Comparison of ENCODE assay signal across 8 cellular contexts in the genomic region with DNA sequence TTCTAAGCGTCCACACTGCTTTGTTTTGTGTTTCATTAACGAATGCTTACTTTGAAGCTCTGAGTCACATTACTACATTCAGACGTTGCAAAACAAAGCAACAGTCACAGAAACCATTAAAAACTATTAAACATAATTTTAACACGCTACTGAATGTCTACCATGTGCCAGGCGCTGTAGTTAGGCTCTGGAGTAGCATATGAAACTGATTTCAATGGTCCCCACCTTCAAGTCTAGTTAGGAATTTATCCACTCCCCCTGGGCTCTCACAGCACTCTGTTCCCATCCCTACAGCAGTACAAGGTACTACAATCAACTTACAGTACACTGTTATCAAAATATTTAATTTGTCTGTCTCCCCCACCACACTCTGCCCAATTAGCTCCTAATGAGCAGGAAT.
DNase-seq lines count a peak whose midpoint lies in the region; ATAC-seq and TF ChIP-seq lines count a peak whose summit lies in the region.

No MANE protein-coding gene starts in this region.

- H3K4me1 ChIP-seq in muscle layer of colon (ENCODE audit: insufficient read depth, low read length) = peaks cover 10% of the 10 kb centered on the region

- in situ Hi-C loops in KBM-7 (cut with MboI; ENCODE audit: low pct_unique_long_range_greater_than_20kb, low sequenced_read_pairs) = no loop called here

- H3K27ac ChIP-seq in C4-2B = peak overlapping the region; percentile 75
- H3K27ac ChIP-seq in coronary artery = no peak overlapping the region
- H3K27ac ChIP-seq in muscle layer of colon (ENCODE audit: low read depth, low read length) = peak overlapping the region; percentile 81

- H3K36me3 ChIP-seq in muscle layer of colon (ENCODE audit: insufficient read depth, low read length) = peaks cover 25% of the 10 kb centered on the region

- H3K36me3 Mint-ChIP-seq in T-helper 2 cell treated with Interferon-gamma antibody and Interleukin-4, amounts not matched to agents 5 μg/mL and 100 μg/mL, for 36 hours (ENCODE audit: low read depth) = peaks cover 14% of the 10 kb centered on the region

- intact Hi-C loops in posterior cingulate gyrus (cut with DNase I) = loop anchor here (2.0 kb wide), 1 partner anchor 42 kb away; a partner anchor contains a TSS

- H3K4me3 ChIP-seq in coronary artery = peak overlapping the region; percentile 81
- H3K4me3 ChIP-seq in muscle layer of colon (ENCODE audit: low read depth in 1 of 2, low read length in 2 of 2) = peak overlapping the region; percentile 62 to 99

- no peaks in the 10 kb centered on the region for H3K9me3 Mint-ChIP-seq in T-helper 2 cell treated with Interferon-gamma antibody and Interleukin-4, amounts not matched to agents 5 μg/mL and 100 μg/mL, for 36 hours

- ATAC-seq in GM19397 (IDR thresholded peaks at IDR 0.05; ENCODE audit: unreplicated experiment) = no peak

- H3K27me3 Mint-ChIP-seq in T-helper 2 cell treated with Interferon-gamma antibody and Interleukin-4, amounts not matched to agents 5 μg/mL and 100 μg/mL, for 36 hours (ENCODE audit: low read depth) = no peaks in the 10 kb centered on the region

- no peak for TF ChIP-seq CTCF in C4-2B (conservative IDR thresholded peaks at IDR 0.05)
- TF ChIP-seq CTCF in coronary artery (IDR thresholded peaks at IDR 0.05) = no peak

- no peaks in the 10 kb centered on the region for H3K9me3 ChIP-seq in muscle layer of colon (ENCODE audit: low read length)

- peaks cover 11% of the 10 kb centered on the region for H3K4me1 Mint-ChIP-seq in T-helper 2 cell treated with Interferon-gamma antibody and Interleukin-4, amounts not matched to agents 5 μg/mL and 100 μg/mL, for 36 hours (ENCODE audit: low read depth)

- H3K9ac ChIP-seq in muscle layer of colon (ENCODE audit: low read length) = peak overlapping the region; percentile 98

- DNase-seq in KBM-7 (peak; percentile 35), coronary artery (ENCODE audit: low spot score) (no peak), posterior cingulate gyrus (no peak), cortex of kidney (lab: John Stamatoyannopoulos, UW) (no peak)
- no peak for DNase-seq in T-helper 2 cell treated with Interferon-gamma antibody and Interleukin-4, amounts not matched to agents 5 μg/mL and 100 μg/mL, for 36 hours (ENCODE audit: low spot score)

- H3K27ac Mint-ChIP-seq in T-helper 2 cell treated with Interferon-gamma antibody and Interleukin-4, amounts not matched to agents 5 μg/mL and 100 μg/mL, for 36 hours = no peak overlapping the region

- H3K27me3 ChIP-seq in muscle layer of colon (ENCODE audit: control insufficient read depth in 1 of 2, insufficient read depth in 2 of 2, low read length in 2 of 2) = no peaks in the 10 kb centered on the region

- H3K4me3 Mint-ChIP-seq in T-helper 2 cell treated with Interferon-gamma antibody and Interleukin-4, amounts not matched to agents 5 μg/mL and 100 μg/mL, for 36 hours = no peak overlapping the region

Comparison
In these comparisons a context has a peak if more than half of its experiments do, and no peak if none do; other contexts are left out.
1. H3K27ac ChIP-seq: peak in C4-2B (single experiment) and muscle layer of colon (single experiment); none in coronary artery (0 of 2).